9 cellular contexts compared by ENCODE assay signal in genomic region chr5:82793808-82794419, GRCh38.
A peak's percentile ranks its signal among the peaks of the same experiment; 100 is the strongest.
DNase-seq lines count a peak whose midpoint lies in the region; ATAC-seq and TF ChIP-seq lines count a peak whose summit lies in the region.
"Had no signal": no experiment of that assay in that cellular context is flagged by ENCODE, and none has a peak within 500 bp of the region (broad histone marks: within the 10 kb centered on the region; RNA-seq: fewer than 3 reads in every experiment).

No MANE protein-coding gene starts in this region.

- H3K4me1 Mint-ChIP-seq in CD8-positive, alpha-beta T cell (ENCODE audit: low read depth) = no peaks in the 10 kb centered on the region
- H3K4me1 Mint-ChIP-seq in activated CD8-positive, alpha-beta T cell treated with anti-CD3 and anti-CD28 coated beads for 36 hours (ENCODE audit: low read depth) = no peaks in the 10 kb centered on the region
- H3K4me1 Mint-ChIP-seq: IgD-negative memory B cell had no signal

- intact Hi-C loops in CD8-positive, alpha-beta T cell (cut with DNase I, micrococcal nuclease) = loop anchor here (1.0 to 10.0 kb wide), 2 partner anchors 149 to 442 kb away; no protein-coding TSS in a partner anchor
- intact Hi-C loops in activated CD8-positive, alpha-beta T cell treated with anti-CD3 and anti-CD28 coated beads for 36 hours (cut with micrococcal nuclease) = loop anchor here (5.0 kb wide), 2 partner anchors 152 to 442 kb away; no protein-coding TSS in a partner anchor

- no peak for ATAC-seq in CD8-positive, alpha-beta T cell
- peak; percentile 37 for ATAC-seq in activated CD8-positive, alpha-beta T cell treated with anti-CD3 and anti-CD28 coated beads for 36 hours
- ATAC-seq in HG02588 (IDR thresholded peaks at IDR 0.05; ENCODE audit: unreplicated experiment) (no peak), GM21526 (IDR thresholded peaks at IDR 0.05; ENCODE audit: low FRiP score, unreplicated experiment) (no peak)

- peak; percentile 82 for TF ChIP-seq CTCF in CD8-positive, alpha-beta T cell (IDR thresholded peaks at IDR 0.05)
- TF ChIP-seq CTCF in activated CD8-positive, alpha-beta T cell treated with anti-CD3 and anti-CD28 coated beads for 36 hours (IDR thresholded peaks at IDR 0.05) = peak; percentile 82

- POLR2A ChIA-PET in CD8-positive, alpha-beta T cell (lab: Charles Lee) = no interaction called here
- POLR2A ChIA-PET in activated CD8-positive, alpha-beta T cell treated with anti-CD3 and anti-CD28 coated beads for 36 hours (lab: Charles Lee) = interaction anchor here (0.7 kb wide), 1 partner anchor 16 kb away, joined by 3 read pairs; no protein-coding TSS in a partner anchor

- H3K9me3 ChIP-seq in CD8-positive, alpha-beta T cell (ENCODE audit: low read length) = no peaks in the 10 kb centered on the region

- H3K9me3 Mint-ChIP-seq in CD8-positive, alpha-beta T cell = no peaks in the 10 kb centered on the region
- H3K9me3 Mint-ChIP-seq in activated CD8-positive, alpha-beta T cell treated with anti-CD3 and anti-CD28 coated beads for 36 hours = peaks cover 2% of the 10 kb centered on the region

- no peaks in the 10 kb centered on the region for H3K36me3 Mint-ChIP-seq in CD8-positive, alpha-beta T cell
- H3K36me3 Mint-ChIP-seq in activated CD8-positive, alpha-beta T cell treated with anti-CD3 and anti-CD28 coated beads for 36 hours (ENCODE audit: low read depth) = no peaks in the 10 kb centered on the region

- H3K27ac ChIP-seq in CD8-positive, alpha-beta T cell (ENCODE audit: low read depth, low read length) = no peak overlapping the region

- no peak overlapping the region for H3K27ac Mint-ChIP-seq in CD8-positive, alpha-beta T cell
- H3K27ac Mint-ChIP-seq in activated CD8-positive, alpha-beta T cell treated with anti-CD3 and anti-CD28 coated beads for 36 hours = no peak overlapping the region
- H3K27ac Mint-ChIP-seq: IgD-negative memory B cell had no signal

- no peaks in the 10 kb centered on the region for H3K4me1 ChIP-seq in CD8-positive, alpha-beta T cell (ENCODE audit: insufficient read depth, low read length)

- CTCF ChIA-PET in CD8-positive, alpha-beta T cell (lab: Charles Lee) = interaction anchor here (0.5 to 4.2 kb wide), 7 partner anchors 9 to 482 kb away, joined by 3 to 60 read pairs (median 4); no protein-coding TSS in a partner anchor
- CTCF ChIA-PET in activated CD8-positive, alpha-beta T cell treated with anti-CD3 and anti-CD28 coated beads for 36 hours (lab: Charles Lee) = interaction anchor here (0.5 to 3.4 kb wide), 8 partner anchors 11 to 442 kb away, joined by 3 to 17 read pairs (median 3); no protein-coding TSS in a partner anchor

- H3K4me3 Mint-ChIP-seq in CD8-positive, alpha-beta T cell = no peak overlapping the region
- no peak overlapping the region for H3K4me3 Mint-ChIP-seq in activated CD8-positive, alpha-beta T cell treated with anti-CD3 and anti-CD28 coated beads for 36 hours
- H3K4me3 Mint-ChIP-seq: IgD-negative memory B cell had no signal

- no peaks in the 10 kb centered on the region for H3K27me3 ChIP-seq in CD8-positive, alpha-beta T cell (ENCODE audit: insufficient read depth, low read length)

- no peak overlapping the region for H3K4me3 ChIP-seq in CD8-positive, alpha-beta T cell (ENCODE audit: low read depth, low read length)

- H3K36me3 ChIP-seq in CD8-positive, alpha-beta T cell (ENCODE audit: insufficient read depth, low read length) = no peaks in the 10 kb centered on the region

- H3K27me3 Mint-ChIP-seq in CD8-positive, alpha-beta T cell (ENCODE audit: low read depth) = peaks cover 8% of the 10 kb centered on the region
- H3K27me3 Mint-ChIP-seq in activated CD8-positive, alpha-beta T cell treated with anti-CD3 and anti-CD28 coated beads for 36 hours = no peaks in the 10 kb centered on the region
- H3K27me3 Mint-ChIP-seq: IgD-negative memory B cell had no signal

- DNase-seq in CD8-positive, alpha-beta T cell = peak in 5 of 7 experiments; percentile 9 to 51 (median 24)
- peak; percentile 42 for DNase-seq in HT-29 (ENCODE audit: low spot score)
- DNase-seq in activated CD8-positive, alpha-beta T cell treated with anti-CD3 and anti-CD28 coated beads for 36 hours = peak; percentile 60
- peak; percentile 9 for DNase-seq in glomerular visceral epithelial cell (ENCODE audit: extremely low spot score)
- DNase-seq in stimulated activated CD4-positive, alpha-beta T cell treated with anti-CD3 and anti-CD28 coated beads, Interleukin-1b, Interleukin-23, amount 100 ng/mL, for 24 hours (ENCODE audit: low read depth in 4 of 4, low spot score in 1 of 4) = peak in 3 of 4 experiments; percentile 11 to 28 (median 12)
- DNase-seq in NCI-H1436 (lab: John Stamatoyannopoulos, UW) = no peak
